In the genomic region with DNA sequence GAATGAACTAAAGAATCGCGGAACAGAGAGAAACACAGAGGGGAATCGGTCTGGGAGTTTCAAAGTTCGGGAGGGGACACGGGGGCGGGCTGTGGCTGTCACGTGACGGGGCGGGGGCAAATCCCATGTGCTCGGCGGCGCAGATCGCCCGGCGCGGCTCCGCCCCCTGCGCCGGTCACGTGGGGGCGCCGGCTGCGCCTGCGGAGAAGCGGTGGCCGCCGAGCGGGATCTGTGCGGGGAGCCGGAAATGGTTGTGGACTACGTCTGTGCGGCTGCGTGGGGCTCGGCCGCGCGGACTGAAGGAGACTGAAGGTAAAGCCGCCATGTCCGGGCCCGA, we compare ENCODE assay signal across 8 cellular contexts. TPM values are rescaled to one million over a fixed set of nuclear protein-coding genes. Genes with fewer than 3 reads are reported as not detected.
DNase-seq lines count a peak whose midpoint lies in the region; ATAC-seq lines count a peak whose summit lies in the region.

A gene with protein sequence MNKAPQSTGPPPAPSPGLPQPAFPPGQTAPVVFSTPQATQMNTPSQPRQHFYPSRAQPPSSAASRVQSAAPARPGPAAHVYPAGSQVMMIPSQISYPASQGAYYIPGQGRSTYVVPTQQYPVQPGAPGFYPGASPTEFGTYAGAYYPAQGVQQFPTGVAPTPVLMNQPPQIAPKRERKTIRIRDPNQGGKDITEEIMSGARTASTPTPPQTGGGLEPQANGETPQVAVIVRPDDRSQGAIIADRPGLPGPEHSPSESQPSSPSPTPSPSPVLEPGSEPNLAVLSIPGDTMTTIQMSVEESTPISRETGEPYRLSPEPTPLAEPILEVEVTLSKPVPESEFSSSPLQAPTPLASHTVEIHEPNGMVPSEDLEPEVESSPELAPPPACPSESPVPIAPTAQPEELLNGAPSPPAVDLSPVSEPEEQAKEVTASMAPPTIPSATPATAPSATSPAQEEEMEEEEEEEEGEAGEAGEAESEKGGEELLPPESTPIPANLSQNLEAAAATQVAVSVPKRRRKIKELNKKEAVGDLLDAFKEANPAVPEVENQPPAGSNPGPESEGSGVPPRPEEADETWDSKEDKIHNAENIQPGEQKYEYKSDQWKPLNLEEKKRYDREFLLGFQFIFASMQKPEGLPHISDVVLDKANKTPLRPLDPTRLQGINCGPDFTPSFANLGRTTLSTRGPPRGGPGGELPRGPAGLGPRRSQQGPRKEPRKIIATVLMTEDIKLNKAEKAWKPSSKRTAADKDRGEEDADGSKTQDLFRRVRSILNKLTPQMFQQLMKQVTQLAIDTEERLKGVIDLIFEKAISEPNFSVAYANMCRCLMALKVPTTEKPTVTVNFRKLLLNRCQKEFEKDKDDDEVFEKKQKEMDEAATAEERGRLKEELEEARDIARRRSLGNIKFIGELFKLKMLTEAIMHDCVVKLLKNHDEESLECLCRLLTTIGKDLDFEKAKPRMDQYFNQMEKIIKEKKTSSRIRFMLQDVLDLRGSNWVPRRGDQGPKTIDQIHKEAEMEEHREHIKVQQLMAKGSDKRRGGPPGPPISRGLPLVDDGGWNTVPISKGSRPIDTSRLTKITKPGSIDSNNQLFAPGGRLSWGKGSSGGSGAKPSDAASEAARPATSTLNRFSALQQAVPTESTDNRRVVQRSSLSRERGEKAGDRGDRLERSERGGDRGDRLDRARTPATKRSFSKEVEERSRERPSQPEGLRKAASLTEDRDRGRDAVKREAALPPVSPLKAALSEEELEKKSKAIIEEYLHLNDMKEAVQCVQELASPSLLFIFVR (N-terminal part only) (plus strand): TSS at position 244 of the 337 bp plus-strand sequence. CDS start 1,191 bp downstream, outside the sequence.

- no peaks in the 10 kb centered on the region for H3K27me3 ChIP-seq in endocrine pancreas (ENCODE audit: control insufficient read depth, insufficient read depth, low read length)

- CTCF ChIA-PET in activated CD8-positive, alpha-beta memory T cell treated with anti-CD3 and anti-CD28 coated beads, Interleukin-2, amount 10 ng/mL, durations not matched to agents 7 days and 5 days (lab: Charles Lee) = no interaction called here

- H3K4me3 Mint-ChIP-seq in activated CD8-positive, alpha-beta memory T cell treated with anti-CD3 and anti-CD28 coated beads, Interleukin-2, amount 10 ng/mL, durations not matched to agents 7 days and 5 days = peak within 1 kb of the TSS; percentile 86

- no peak within 1 kb of the TSS for H3K4me3 ChIP-seq in endocrine pancreas (ENCODE audit: control insufficient read depth, insufficient read depth, low read length)

- H3K36me3 Mint-ChIP-seq in activated CD8-positive, alpha-beta memory T cell treated with anti-CD3 and anti-CD28 coated beads, Interleukin-2, amount 10 ng/mL, durations not matched to agents 7 days and 5 days = peaks cover 24% of the 10 kb centered on the region

- H3K4me1 Mint-ChIP-seq in activated CD8-positive, alpha-beta memory T cell treated with anti-CD3 and anti-CD28 coated beads, Interleukin-2, amount 10 ng/mL, durations not matched to agents 7 days and 5 days = peaks cover 28% of the 10 kb centered on the region

- H3K9me3 Mint-ChIP-seq in activated CD8-positive, alpha-beta memory T cell treated with anti-CD3 and anti-CD28 coated beads, Interleukin-2, amount 10 ng/mL, durations not matched to agents 7 days and 5 days (ENCODE audit: low read depth) = no peaks in the 10 kb centered on the region

- H3K27ac Mint-ChIP-seq in activated CD8-positive, alpha-beta memory T cell treated with anti-CD3 and anti-CD28 coated beads, Interleukin-2, amount 10 ng/mL, durations not matched to agents 7 days and 5 days = peak within 1 kb of the TSS; percentile 87

- peaks cover 6% of the 10 kb centered on the region for H3K4me1 ChIP-seq in endocrine pancreas (ENCODE audit: control insufficient read depth, insufficient read depth, low read length)

- H3K9me3 ChIP-seq in endocrine pancreas (ENCODE audit: control insufficient read depth, low read length) = no peaks in the 10 kb centered on the region

- peak within 1 kb of the TSS; percentile 86 for H3K9ac ChIP-seq in endocrine pancreas (ENCODE audit: control insufficient read depth, insufficient read depth, low read length)

- ATAC-seq in GM21381 (IDR thresholded peaks at IDR 0.05; ENCODE audit: unreplicated experiment) = peak; percentile 76
- peak; percentile 87 for ATAC-seq in activated CD8-positive, alpha-beta memory T cell treated with anti-CD3 and anti-CD28 coated beads, Interleukin-2, amount 10 ng/mL, durations not matched to agents 7 days and 5 days

- peak; percentile 97 for DNase-seq in COLO829 (ENCODE audit: low spot score)
- DNase-seq in HUDEP-2 (lab: John Stamatoyannopoulos, UW; ENCODE audit: unreplicated experiment in 76 of 76) = peak in 75 of 76 experiments; percentile 28 to 93 (median 85)
- DNase-seq in NOMO-1 treated with dmso at 0.1 percent for 144 hours (lab: John Stamatoyannopoulos, UW; ENCODE audit: unreplicated experiment) = peak; percentile 94
- peak; percentile 94 for DNase-seq in activated CD8-positive, alpha-beta memory T cell treated with anti-CD3 and anti-CD28 coated beads, Interleukin-2, amount 10 ng/mL, durations not matched to agents 7 days and 5 days
- DNase-seq in mesenteric fat pad (ENCODE audit: low spot score) = peak; percentile 98
- peak; percentile 85 for DNase-seq in stimulated activated CD8-positive, alpha-beta memory T cell treated with anti-CD3 and anti-CD28 coated beads, Interleukin-15, amount 100 ng/mL, for 24 hours (ENCODE audit: low read depth)

- no peaks in the 10 kb centered on the region for H3K27me3 Mint-ChIP-seq in activated CD8-positive, alpha-beta memory T cell treated with anti-CD3 and anti-CD28 coated beads, Interleukin-2, amount 10 ng/mL, durations not matched to agents 7 days and 5 days

- H3K36me3 ChIP-seq in endocrine pancreas (ENCODE audit: control insufficient read depth, insufficient read depth, low read length) = no peaks in the 10 kb centered on the region

RNA-seq across cellular contexts. Expression of the gene that starts here (rescaled TPM):
- total RNA-seq in activated CD8-positive, alpha-beta memory T cell treated with anti-CD3 and anti-CD28 coated beads, Interleukin-2, amount 10 ng/mL, durations not matched to agents 7 days and 5 days = 100 to 1,000 TPM; 348 to 471 TPM
- total RNA-seq in mesenteric fat pad = 361 TPM
